8 cellular contexts compared by ENCODE assay signal in the genomic region with DNA sequence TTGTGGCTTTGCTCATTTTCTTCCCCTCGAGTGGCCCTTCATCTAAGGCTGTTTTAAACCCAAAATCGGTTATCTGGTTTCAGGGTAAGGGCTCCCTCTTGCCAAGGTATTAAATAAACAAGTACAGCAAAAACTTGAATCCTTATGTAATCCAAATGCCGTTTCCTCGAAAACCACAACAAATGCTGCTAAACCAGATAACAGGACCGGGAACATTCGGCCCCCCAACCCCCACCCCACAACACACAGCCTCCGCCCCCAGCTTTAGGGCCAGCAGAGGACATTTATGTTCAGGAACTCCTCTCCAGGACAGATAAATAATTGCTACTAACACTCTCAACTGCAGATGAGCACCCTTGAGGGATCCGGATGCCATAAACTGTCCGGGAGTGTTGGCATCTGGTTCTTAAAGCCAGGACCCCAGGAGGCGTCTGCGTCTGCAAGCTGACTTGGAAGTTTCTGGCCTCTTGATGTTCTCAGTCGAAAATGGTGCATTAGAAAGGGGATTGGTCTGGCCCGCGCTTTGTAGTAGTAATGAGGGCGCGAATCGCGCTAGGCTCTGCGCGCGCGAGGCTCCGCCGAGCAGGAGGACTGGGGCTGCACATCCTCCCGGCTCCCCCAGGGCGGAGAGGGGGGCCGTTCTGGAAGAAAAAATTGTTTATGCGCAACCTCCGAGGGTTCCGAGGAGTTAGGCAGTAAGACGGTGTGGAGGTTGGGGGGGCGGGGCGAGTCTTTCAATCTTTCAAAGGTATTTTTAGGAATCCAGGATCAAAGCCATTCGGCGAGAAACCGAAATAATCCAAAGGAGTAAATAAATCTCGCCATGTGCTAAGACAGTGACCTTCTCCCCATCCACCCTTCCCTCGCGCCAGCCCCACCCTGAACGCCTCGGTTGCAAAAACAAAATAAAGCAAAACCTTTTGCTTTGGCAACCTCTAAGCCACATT. TPM values are rescaled to one million over a fixed set of nuclear protein-coding genes. Genes with fewer than 3 reads are reported as not detected.
DNase-seq lines count a peak whose midpoint lies in the region; ATAC-seq and TF ChIP-seq lines count a peak whose summit lies in the region.

No MANE protein-coding gene starts in this region.

- H3K36me3 ChIP-seq in esophagus (ENCODE audit: control insufficient read depth in 2 of 2, insufficient read depth in 2 of 2, low read length in 1 of 2) (no peaks in the 10 kb centered on the region), upper lobe of left lung (no peaks in the 10 kb centered on the region)

- H3K9me3 ChIP-seq in esophagus (ENCODE audit: control insufficient read depth in 2 of 2, insufficient read depth in 1 of 2, low read depth in 1 of 2, low read length in 1 of 2) (peaks cover 0 to 5% of the 10 kb centered on the region in 2 donors), upper lobe of left lung (peaks cover 0 to 11% (median 5%) of the 10 kb centered on the region in 4 donors)

- no peak for TF ChIP-seq POLR2A in upper lobe of left lung (IDR thresholded peaks at IDR 0.05)

- H3K27me3 ChIP-seq in esophagus (ENCODE audit: control insufficient read depth in 1 of 2, insufficient read depth in 2 of 2, low read length in 2 of 2) (no peaks in the 10 kb centered on the region), upper lobe of left lung (no peaks in the 10 kb centered on the region)

- peak in 1 of 6 experiments; percentile 33 for TF ChIP-seq CTCF in upper lobe of left lung (IDR thresholded peaks at IDR 0.05)

- peak; percentile 6 to 14 for ATAC-seq in upper lobe of left lung (ENCODE audit: low FRiP score in 2 of 2)

- 1% methylated on average over 41 of the region's 41 CpGs for WGBS in esophagus, 2 donors
- WGBS in upper lobe of left lung, 2 donors, result 1% methylated on average over 36 to 41 of the region's 41 CpGs

- TF ChIP-seq EP300 in upper lobe of left lung (IDR thresholded peaks at IDR 0.05), result no peak

- H3K4me1 ChIP-seq in esophagus (ENCODE audit: control insufficient read depth in 2 of 2, insufficient read depth in 2 of 2, low read length in 1 of 2), result peaks cover 2 to 5% of the 10 kb centered on the region in 2 donors
- peaks cover 30 to 50% (median 38%) of the 10 kb centered on the region in 4 donors for H3K4me1 ChIP-seq in upper lobe of left lung

- peak; percentile 20 for DNase-seq in activated gamma-delta T cell treated with Interleukin-2 at 50 U/mL for 16 hours
- no peak for DNase-seq in activated gamma-delta T cell (lab: John Stamatoyannopoulos, UW)
- peak; percentile 67 for DNase-seq in NCI-H226
- DNase-seq in activated CD4-positive, alpha-beta T cell treated with anti-CD3 and anti-CD28 coated beads, Interleukin-2, amount 50 U/mL, for 48 hours, result peak; percentile 37 to 51
- peak; percentile 46 for DNase-seq in mucosa of gallbladder (ENCODE audit: low spot score)
- DNase-seq in upper lobe of left lung, result peak; percentile 45 to 89
- DNase-seq in KG1 (lab: John Stamatoyannopoulos, UW), result no peak

- H3K27ac ChIP-seq in esophagus (ENCODE audit: low read depth in 2 of 2, low read length in 1 of 2) (peak overlapping the region; percentile 72 to 80), upper lobe of left lung (peak overlapping the region; percentile 93 to 99 (median 98))

- H3K4me3 ChIP-seq in esophagus (ENCODE audit: low read depth in 1 of 2, low read length in 2 of 2) (peak overlapping the region; percentile 35 to 58), upper lobe of left lung (peak overlapping the region; percentile 36 to 67 (median 65))

RNA-seq across cellular contexts. Expression of a gene that starts 3.9 kb away (rescaled TPM):
- 10 to 100 TPM; 12.7 to 23.1 TPM for polyA plus RNA-seq in esophagus
- 208 TPM for total RNA-seq in mucosa of gallbladder
- total RNA-seq in upper lobe of left lung, result 100 to 1,000 TPM in 3 of 6 donors, 10 to 100 TPM in 3; 85.4 to 175 (median 110) TPM

Comparison
In these comparisons a context has a peak if more than half of its experiments do, and no peak if none do; other contexts are left out.
1. DNase-seq: peak in activated gamma-delta T cell treated with Interleukin-2 at 50 U/mL for 16 hours (single experiment), NCI-H226 (single experiment), activated CD4-positive, alpha-beta T cell treated with anti-CD3 and anti-CD28 coated beads, Interleukin-2, amount 50 U/mL, for 48 hours (2 of 2), mucosa of gallbladder (single experiment) and upper lobe of left lung (2 of 2); none in activated gamma-delta T cell (single experiment) and KG1 (single experiment).